Comparison of ENCODE assay signal across 1 cellular context in the genomic region with DNA sequence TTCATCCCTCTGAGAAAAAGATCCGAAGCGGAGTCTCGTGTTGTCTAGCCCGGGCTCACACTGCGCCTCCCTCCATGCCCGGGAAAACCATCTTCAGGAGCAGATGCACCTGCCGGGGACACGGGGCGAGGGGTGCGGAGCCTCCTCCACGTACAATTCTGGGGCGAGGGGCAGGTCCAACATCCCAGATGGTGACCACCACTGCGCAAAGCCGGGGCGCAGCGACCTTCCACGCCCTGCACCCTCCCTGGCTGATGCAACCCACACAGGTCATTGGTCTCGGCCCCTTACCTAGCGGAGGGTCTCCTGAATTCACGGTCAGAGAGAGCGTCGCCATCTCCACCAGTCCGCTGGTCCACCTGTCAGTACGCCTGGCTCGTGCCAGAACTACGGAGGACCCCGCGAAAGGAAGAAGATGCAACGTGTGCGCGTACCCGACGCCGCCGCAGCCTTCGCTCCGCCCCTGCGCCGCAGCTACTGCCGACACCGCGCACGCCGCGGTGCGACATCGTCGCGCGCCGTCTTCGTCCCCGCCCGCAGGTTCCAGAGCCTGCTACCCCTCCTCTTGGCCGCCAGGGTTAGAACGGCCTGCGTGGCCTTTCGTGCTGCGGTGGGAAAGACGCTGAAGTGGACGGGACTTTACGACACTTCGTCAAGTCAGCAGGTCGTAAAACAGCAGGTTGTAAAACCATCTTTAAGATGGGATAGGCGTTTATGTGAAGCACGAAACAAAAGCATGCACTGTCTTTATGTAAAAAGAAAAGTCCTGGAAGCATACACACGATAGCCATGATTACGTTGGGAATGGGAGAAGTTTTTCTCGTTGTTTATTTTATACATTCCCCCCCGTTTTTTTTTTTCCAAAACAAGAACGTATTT.
TF ChIP-seq lines count a peak whose summit lies in the region.

Gene EPRS1 (minus strand): TSS at position 454 of the 879 bp plus-strand sequence. CDS start 117 bp downstream, at position 337.

TF ChIP-seq in HepG2, 621 proteins besides CTCF, POLR2A, EP300 and RAD21 (continued from another document and continues in another):
- TF ChIP-seq, protein P1, sequence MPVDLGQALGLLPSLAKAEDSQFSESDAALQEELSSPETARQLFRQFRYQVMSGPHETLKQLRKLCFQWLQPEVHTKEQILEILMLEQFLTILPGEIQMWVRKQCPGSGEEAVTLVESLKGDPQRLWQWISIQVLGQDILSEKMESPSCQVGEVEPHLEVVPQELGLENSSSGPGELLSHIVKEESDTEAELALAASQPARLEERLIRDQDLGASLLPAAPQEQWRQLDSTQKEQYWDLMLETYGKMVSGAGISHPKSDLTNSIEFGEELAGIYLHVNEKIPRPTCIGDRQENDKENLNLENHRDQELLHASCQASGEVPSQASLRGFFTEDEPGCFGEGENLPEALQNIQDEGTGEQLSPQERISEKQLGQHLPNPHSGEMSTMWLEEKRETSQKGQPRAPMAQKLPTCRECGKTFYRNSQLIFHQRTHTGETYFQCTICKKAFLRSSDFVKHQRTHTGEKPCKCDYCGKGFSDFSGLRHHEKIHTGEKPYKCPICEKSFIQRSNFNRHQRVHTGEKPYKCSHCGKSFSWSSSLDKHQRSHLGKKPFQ (CRISPR knock-in tag; IDR thresholded peaks at IDR 0.05; ENCODE audit: insufficient replicate concordance): peak; percentile 75
- TF ChIP-seq ETV5 (CRISPR knock-in tag; IDR thresholded peaks at IDR 0.05; ENCODE audit: borderline replicate concordance): peak; percentile 6; the same call in 1 of the 2 replicates
- TF ChIP-seq RBM39 (IDR thresholded peaks at IDR 0.05; ENCODE audit: low read depth, low read length, poor library complexity, severe bottlenecking): peak; percentile 51
- no peak for TF ChIP-seq JUND (CRISPR knock-in tag; IDR thresholded peaks at IDR 0.05)
- peak; percentile 73 for TF ChIP-seq ZNF883 (CRISPR knock-in tag; IDR thresholded peaks at IDR 0.05; ENCODE audit: not compliant biosample characterization)
- TF ChIP-seq ZNF557 (CRISPR knock-in tag; IDR thresholded peaks at IDR 0.05): no peak
- no peak for TF ChIP-seq RFXANK (CRISPR knock-in tag; IDR thresholded peaks at IDR 0.05)
- peak; percentile 89 for TF ChIP-seq UBTF (CRISPR knock-in tag; IDR thresholded peaks at IDR 0.05)
- no peak for TF ChIP-seq NCOA1 (CRISPR knock-in tag; IDR thresholded peaks at IDR 0.05)
- TF ChIP-seq ONECUT2 (CRISPR knock-in tag; IDR thresholded peaks at IDR 0.05): no peak
- peak; percentile 98 for TF ChIP-seq ZMYM4 (CRISPR knock-in tag; IDR thresholded peaks at IDR 0.05)
- TF ChIP-seq FOSL1 (CRISPR knock-in tag; IDR thresholded peaks at IDR 0.05; ENCODE audit: borderline replicate concordance): no peak
- TF ChIP-seq, protein P2, sequence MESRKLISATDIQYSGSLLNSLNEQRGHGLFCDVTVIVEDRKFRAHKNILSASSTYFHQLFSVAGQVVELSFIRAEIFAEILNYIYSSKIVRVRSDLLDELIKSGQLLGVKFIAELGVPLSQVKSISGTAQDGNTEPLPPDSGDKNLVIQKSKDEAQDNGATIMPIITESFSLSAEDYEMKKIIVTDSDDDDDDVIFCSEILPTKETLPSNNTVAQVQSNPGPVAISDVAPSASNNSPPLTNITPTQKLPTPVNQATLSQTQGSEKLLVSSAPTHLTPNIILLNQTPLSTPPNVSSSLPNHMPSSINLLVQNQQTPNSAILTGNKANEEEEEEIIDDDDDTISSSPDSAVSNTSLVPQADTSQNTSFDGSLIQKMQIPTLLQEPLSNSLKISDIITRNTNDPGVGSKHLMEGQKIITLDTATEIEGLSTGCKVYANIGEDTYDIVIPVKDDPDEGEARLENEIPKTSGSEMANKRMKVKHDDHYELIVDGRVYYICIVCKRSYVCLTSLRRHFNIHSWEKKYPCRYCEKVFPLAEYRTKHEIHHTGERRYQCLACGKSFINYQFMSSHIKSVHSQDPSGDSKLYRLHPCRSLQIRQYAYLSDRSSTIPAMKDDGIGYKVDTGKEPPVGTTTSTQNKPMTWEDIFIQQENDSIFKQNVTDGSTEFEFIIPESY (CRISPR knock-in tag; IDR thresholded peaks at IDR 0.05): peak; percentile 57; the same call in 1 of the 2 replicates
- peak; percentile 94 for TF ChIP-seq ZNF350 (CRISPR knock-in tag; IDR thresholded peaks at IDR 0.05; ENCODE audit: borderline replicate concordance, low read depth)
- TF ChIP-seq ZBTB42 (CRISPR knock-in tag; IDR thresholded peaks at IDR 0.05): no peak
- no peak for TF ChIP-seq CCAR2 (optimal IDR thresholded peaks at IDR 0.05; ENCODE audit: low read depth, low read length)
- TF ChIP-seq NBN (conservative IDR thresholded peaks at IDR 0.05): no peak
- peak; percentile 92 for TF ChIP-seq IRF2 (CRISPR knock-in tag; IDR thresholded peaks at IDR 0.05)
- TF ChIP-seq PAF1 (CRISPR knock-in tag; IDR thresholded peaks at IDR 0.05): no peak
- peak; percentile 83 for TF ChIP-seq YY1 (IDR thresholded peaks at IDR 0.05; ENCODE audit: insufficient read depth, insufficient replicate concordance, low read depth, low read length)
- TF ChIP-seq ZNF138 (CRISPR knock-in tag; IDR thresholded peaks at IDR 0.05; ENCODE audit: low read depth): peak; percentile 91; the same call in 1 of the 2 replicates
- TF ChIP-seq PHB2 (IDR thresholded peaks at IDR 0.05; ENCODE audit: partially characterized antibody): no peak
- no peak for TF ChIP-seq ZNF530 (CRISPR knock-in tag; IDR thresholded peaks at IDR 0.05; ENCODE audit: low read depth)
- peak; percentile 68 for TF ChIP-seq ZNF121 (CRISPR knock-in tag; IDR thresholded peaks at IDR 0.05)
- peak; percentile 13; the same call in 1 of the 2 replicates for TF ChIP-seq SIX4 (CRISPR knock-in tag; IDR thresholded peaks at IDR 0.05)
- TF ChIP-seq NCOR1 (IDR thresholded peaks at IDR 0.05; ENCODE audit: borderline replicate concordance, low read length): no peak
- TF ChIP-seq, protein P3, sequence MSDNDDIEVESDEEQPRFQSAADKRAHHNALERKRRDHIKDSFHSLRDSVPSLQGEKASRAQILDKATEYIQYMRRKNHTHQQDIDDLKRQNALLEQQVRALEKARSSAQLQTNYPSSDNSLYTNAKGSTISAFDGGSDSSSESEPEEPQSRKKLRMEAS (IDR thresholded peaks at IDR 0.05): peak; percentile 91
- TF ChIP-seq ZNF354B (CRISPR knock-in tag; IDR thresholded peaks at IDR 0.05): no peak
- TF ChIP-seq FOXA3 (CRISPR knock-in tag; IDR thresholded peaks at IDR 0.05): peak; percentile 70
- no peak for TF ChIP-seq RCOR2 (CRISPR knock-in tag; IDR thresholded peaks at IDR 0.05)
- TF ChIP-seq MYNN (CRISPR knock-in tag; IDR thresholded peaks at IDR 0.05; ENCODE audit: low read depth): no peak
- TF ChIP-seq ZNF703 (CRISPR knock-in tag; IDR thresholded peaks at IDR 0.05; ENCODE audit: borderline replicate concordance): no peak; the same call in 1 of the 2 replicates
- TF ChIP-seq, protein P4, sequence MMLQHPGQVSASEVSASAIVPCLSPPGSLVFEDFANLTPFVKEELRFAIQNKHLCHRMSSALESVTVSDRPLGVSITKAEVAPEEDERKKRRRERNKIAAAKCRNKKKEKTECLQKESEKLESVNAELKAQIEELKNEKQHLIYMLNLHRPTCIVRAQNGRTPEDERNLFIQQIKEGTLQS (CRISPR knock-in tag; IDR thresholded peaks at IDR 0.05): no peak
- TF ChIP-seq, protein P5, sequence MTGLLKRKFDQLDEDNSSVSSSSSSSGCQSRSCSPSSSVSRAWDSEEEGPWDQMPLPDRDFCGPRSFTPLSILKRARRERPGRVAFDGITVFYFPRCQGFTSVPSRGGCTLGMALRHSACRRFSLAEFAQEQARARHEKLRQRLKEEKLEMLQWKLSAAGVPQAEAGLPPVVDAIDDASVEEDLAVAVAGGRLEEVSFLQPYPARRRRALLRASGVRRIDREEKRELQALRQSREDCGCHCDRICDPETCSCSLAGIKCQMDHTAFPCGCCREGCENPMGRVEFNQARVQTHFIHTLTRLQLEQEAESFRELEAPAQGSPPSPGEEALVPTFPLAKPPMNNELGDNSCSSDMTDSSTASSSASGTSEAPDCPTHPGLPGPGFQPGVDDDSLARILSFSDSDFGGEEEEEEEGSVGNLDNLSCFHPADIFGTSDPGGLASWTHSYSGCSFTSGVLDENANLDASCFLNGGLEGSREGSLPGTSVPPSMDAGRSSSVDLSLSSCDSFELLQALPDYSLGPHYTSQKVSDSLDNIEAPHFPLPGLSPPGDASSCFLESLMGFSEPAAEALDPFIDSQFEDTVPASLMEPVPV (CRISPR knock-in tag; IDR thresholded peaks at IDR 0.05): 0 out of 2 replicates have a peak, but pooled peaks have one; percentile 79
- no peak; the same call in 1 of the 2 replicates for TF ChIP-seq ZFP1 (CRISPR knock-in tag; IDR thresholded peaks at IDR 0.05)
- no peak for TF ChIP-seq ZNF678 (CRISPR knock-in tag; IDR thresholded peaks at IDR 0.05)
- TF ChIP-seq, protein P6, sequence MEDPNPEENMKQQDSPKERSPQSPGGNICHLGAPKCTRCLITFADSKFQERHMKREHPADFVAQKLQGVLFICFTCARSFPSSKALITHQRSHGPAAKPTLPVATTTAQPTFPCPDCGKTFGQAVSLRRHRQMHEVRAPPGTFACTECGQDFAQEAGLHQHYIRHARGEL (CRISPR knock-in tag; IDR thresholded peaks at IDR 0.05): peak; percentile 44; the same call in 1 of the 2 replicates
- no peak; the same call in 1 of the 2 replicates for TF ChIP-seq MATR3 (CRISPR knock-in tag; IDR thresholded peaks at IDR 0.05)
- no peak for TF ChIP-seq ZNF75D (CRISPR knock-in tag; IDR thresholded peaks at IDR 0.05; ENCODE audit: borderline replicate concordance)
- TF ChIP-seq MTERF4 (CRISPR knock-in tag; IDR thresholded peaks at IDR 0.05): no peak; the same call in none of the 2 replicates
- TF ChIP-seq NFE2L2 (IDR thresholded peaks at IDR 0.05; ENCODE audit: low read length): no peak
- no peak for TF ChIP-seq ZNF567 (CRISPR knock-in tag; IDR thresholded peaks at IDR 0.05; ENCODE audit: borderline replicate concordance)
- TF ChIP-seq IKZF1 (IDR thresholded peaks at IDR 0.05): no peak
- peak; percentile 86; the same call in 1 of the 2 replicates for TF ChIP-seq HES4 (CRISPR knock-in tag; IDR thresholded peaks at IDR 0.05; ENCODE audit: borderline replicate concordance)
- no peak for TF ChIP-seq HNRNPK (IDR thresholded peaks at IDR 0.05; ENCODE audit: low read depth, low read length, poor library complexity, severe bottlenecking)
- no peak for TF ChIP-seq PAWR (CRISPR knock-in tag; IDR thresholded peaks at IDR 0.05; ENCODE audit: borderline replicate concordance)
- peak; percentile 73; the same call in 1 of the 2 replicates for TF ChIP-seq ZNF275 (CRISPR knock-in tag; IDR thresholded peaks at IDR 0.05; ENCODE audit: borderline replicate concordance)
- TF ChIP-seq TEF (CRISPR knock-in tag; IDR thresholded peaks at IDR 0.05): 0 out of 2 replicates have a peak, but pooled peaks have one; percentile 32
- TF ChIP-seq ZGPAT (CRISPR knock-in tag; IDR thresholded peaks at IDR 0.05): peak; percentile 90
- TF ChIP-seq CC2D1A (CRISPR knock-in tag; IDR thresholded peaks at IDR 0.05): no peak
- peak; percentile 99 for TF ChIP-seq KMT2B (CRISPR knock-in tag; IDR thresholded peaks at IDR 0.05)
- TF ChIP-seq, protein P7, sequence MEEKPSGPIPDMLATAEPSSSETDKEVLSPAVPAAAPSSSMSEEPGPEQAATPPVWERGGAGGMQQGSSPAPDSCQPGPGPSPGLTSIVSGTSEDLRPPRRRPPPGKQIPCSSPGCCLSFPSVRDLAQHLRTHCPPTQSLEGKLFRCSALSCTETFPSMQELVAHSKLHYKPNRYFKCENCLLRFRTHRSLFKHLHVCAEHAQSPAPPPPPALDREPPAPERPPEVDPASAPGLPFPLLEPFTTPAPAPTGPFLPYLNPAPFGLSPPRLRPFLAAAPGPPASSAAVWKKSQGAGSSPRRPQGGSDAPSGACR (CRISPR knock-in tag; IDR thresholded peaks at IDR 0.05): no peak
